10 cellular contexts compared by ENCODE assay signal in the genomic region with DNA sequence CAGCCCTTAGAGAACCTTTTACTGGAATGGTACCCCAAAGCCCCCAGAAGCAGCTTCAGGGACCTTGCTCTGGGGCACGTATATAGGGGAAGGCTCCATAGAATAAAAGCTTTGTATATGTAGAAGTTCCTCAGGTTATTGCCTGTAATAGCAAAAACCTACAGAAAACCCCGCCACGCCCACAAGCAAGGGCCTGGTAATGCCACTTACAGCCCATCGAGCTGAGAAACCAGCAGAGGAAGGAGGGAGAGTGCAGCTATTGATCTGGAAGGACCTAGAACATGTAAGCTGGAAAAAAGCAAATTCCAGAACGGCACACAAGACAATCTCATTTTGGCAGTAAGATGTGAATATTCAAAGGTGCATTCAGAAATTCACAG. TPM values are rescaled to one million over a fixed set of nuclear protein-coding genes. Genes with fewer than 3 reads are reported as not detected.
DNase-seq lines count a peak whose midpoint lies in the region; ATAC-seq and TF ChIP-seq lines count a peak whose summit lies in the region.
"Had no signal": no experiment of that assay in that cellular context is flagged by ENCODE, and none has a peak within 500 bp of the region (broad histone marks: within the 10 kb centered on the region; RNA-seq: fewer than 3 reads in every experiment).

No MANE protein-coding gene starts in this region.

- H3K14ac ChIP-seq in mesenchymal stem cell (ENCODE audit: low read length in 2 of 2): no peak overlapping the region

- H3K27me3 ChIP-seq in mesenchymal stem cell (ENCODE audit: control insufficient read depth in 1 of 2, insufficient read depth in 1 of 2, low read length in 2 of 2) (no peaks in the 10 kb centered on the region), tibial artery (no peaks in the 10 kb centered on the region)

- no peak overlapping the region for H3K4me2 ChIP-seq in mesenchymal stem cell (ENCODE audit: low read length, poor library complexity, severe bottlenecking)

- H3K9ac ChIP-seq in mesenchymal stem cell (ENCODE audit: low read length): peak overlapping the region; percentile 52

- H4K91ac ChIP-seq in mesenchymal stem cell (ENCODE audit: low read length): no peak overlapping the region

- H3K9me3 Mint-ChIP-seq in activated T-helper 17 cell treated with anti-CD3 and anti-CD28 coated beads, Interleukin-2, amount 50 U/mL, for 72 hours: no peaks in the 10 kb centered on the region
- H3K9me3 Mint-ChIP-seq: activated naive CD4-positive, alpha-beta T cell treated with anti-CD3 and anti-CD28 coated beads, Interleukin-2, amount 50 U/mL, for 72 hours had no signal

- DNase-seq in NCI-H2227 (lab: John Stamatoyannopoulos, UW; ENCODE audit: unreplicated experiment): peak; percentile 31
- DNase-seq in NCI-H2227 treated with DMSO at 0.1 percent for 48 hours (lab: John Stamatoyannopoulos, UW): no peak
- no peak for DNase-seq in mesenchymal stem cell
- peak in 1 of 2 donors; percentile 60 for DNase-seq in tibial artery
- no peak for DNase-seq in GDM1 (lab: John Stamatoyannopoulos, UW)

- H3K18ac ChIP-seq in mesenchymal stem cell (ENCODE audit: low read depth in 1 of 2, low read length in 2 of 2): no peak overlapping the region

- H3K36me3 ChIP-seq in mesenchymal stem cell (ENCODE audit: control insufficient read depth in 1 of 2, insufficient read depth in 2 of 2, low read depth in 1 of 2, low read length in 2 of 2): peaks cover 41 to 65% of the 10 kb centered on the region in 2 experiments
- H3K36me3 ChIP-seq in tibial artery: peaks cover 0 to 37% (median 4%) of the 10 kb centered on the region in 3 donors

- H3K4me1 ChIP-seq in mesenchymal stem cell (ENCODE audit: control insufficient read depth, insufficient read depth, low read depth, low read length) (peaks cover 28% of the 10 kb centered on the region), tibial artery (peaks cover 0 to 81% (median 50%) of the 10 kb centered on the region in 4 donors)

- no peak overlapping the region for H3K4ac ChIP-seq in mesenchymal stem cell (ENCODE audit: low read depth in 1 of 2, low read length in 2 of 2)

- no peak for TF ChIP-seq CTCF in tibial artery (IDR thresholded peaks at IDR 0.05)

- no peak overlapping the region for H3K23ac ChIP-seq in mesenchymal stem cell (ENCODE audit: low read length in 2 of 2)

- peaks cover 32% of the 10 kb centered on the region for H3K36me3 Mint-ChIP-seq in activated T-helper 17 cell treated with anti-CD3 and anti-CD28 coated beads, Interleukin-2, amount 50 U/mL, for 72 hours (ENCODE audit: low read depth)

- no peak overlapping the region for H2AFZ ChIP-seq in mesenchymal stem cell (ENCODE audit: low read depth, low read length)

- intact Hi-C loops in tibial artery (cut with DNase I; ENCODE audit: low total_unique reads): loop anchor here (2.0 kb wide), 1 partner anchor 16 kb away; no protein-coding TSS in a partner anchor

- H3K27me3 Mint-ChIP-seq in activated T-helper 17 cell treated with anti-CD3 and anti-CD28 coated beads, Interleukin-2, amount 50 U/mL, for 72 hours: no peaks in the 10 kb centered on the region

- H3K9me3 ChIP-seq in mesenchymal stem cell (ENCODE audit: control insufficient read depth, low read length): no peaks in the 10 kb centered on the region
- no peaks in the 10 kb centered on the region for H3K9me3 ChIP-seq in tibial artery

- no peak overlapping the region for H2BK15ac ChIP-seq in mesenchymal stem cell (ENCODE audit: low read depth, poor library complexity, severe bottlenecking)

- H3K27ac Mint-ChIP-seq in activated T-helper 17 cell treated with anti-CD3 and anti-CD28 coated beads, Interleukin-2, amount 50 U/mL, for 72 hours: no peak overlapping the region
- H3K27ac Mint-ChIP-seq: activated naive CD4-positive, alpha-beta T cell treated with anti-CD3 and anti-CD28 coated beads, Interleukin-2, amount 50 U/mL, for 72 hours had no signal

- no peak for ATAC-seq in activated T-helper 17 cell treated with anti-CD3 and anti-CD28 coated beads, Interleukin-2, amount 50 U/mL, for 72 hours (replicated peaks)
- ATAC-seq in HG02885 (IDR thresholded peaks at IDR 0.05; ENCODE audit: poor library complexity, unreplicated experiment): no peak

- H3K4me1 Mint-ChIP-seq in activated T-helper 17 cell treated with anti-CD3 and anti-CD28 coated beads, Interleukin-2, amount 50 U/mL, for 72 hours: no peaks in the 10 kb centered on the region

- peak overlapping the region; percentile 92 for H2AK5ac ChIP-seq in mesenchymal stem cell (ENCODE audit: low read length, severe bottlenecking)

- H3K4me3 ChIP-seq in mesenchymal stem cell (ENCODE audit: insufficient read depth in 1 of 2, low read depth in 1 of 2, low read length in 2 of 2) (no peak overlapping the region), tibial artery (no peak overlapping the region)

- WGBS in mesenchymal stem cell: 88% methylated on average over 5 of the region's 5 CpGs

- H2BK5ac ChIP-seq in mesenchymal stem cell (ENCODE audit: low read depth, low read length, poor library complexity, severe bottlenecking): peak overlapping the region; percentile 75

- H2BK120ac ChIP-seq in mesenchymal stem cell (ENCODE audit: low read depth, low read length): no peak overlapping the region

- no peak overlapping the region for H3K4me3 Mint-ChIP-seq in activated T-helper 17 cell treated with anti-CD3 and anti-CD28 coated beads, Interleukin-2, amount 50 U/mL, for 72 hours

- peaks cover 14% of the 10 kb centered on the region for H3K79me1 ChIP-seq in mesenchymal stem cell (replicated peaks; ENCODE audit: low read length, poor library complexity, severe bottlenecking)

- H3K27ac ChIP-seq in angular gyrus (ENCODE audit: low read depth, low read length): peak overlapping the region; percentile 42
- H3K27ac ChIP-seq in mesenchymal stem cell (ENCODE audit: low read length, poor library complexity, severe bottlenecking): peak overlapping the region; percentile 34
- H3K27ac ChIP-seq in tibial artery: peak overlapping the region; percentile 95 to 98

- no peak overlapping the region for H2BK12ac ChIP-seq in mesenchymal stem cell (ENCODE audit: low read length in 2 of 2)

- H4K8ac ChIP-seq in mesenchymal stem cell (ENCODE audit: low read length): no peak overlapping the region

RNA-seq across cellular contexts. Expression of gene HS1BP3, which starts 15.8 kb away (rescaled TPM):
- polyA plus RNA-seq in mesenchymal stem cell (2013, experiment 1 of 2): 42.4 TPM
- 39.8 TPM for polyA plus RNA-seq in mesenchymal stem cell (2013, experiment 2 of 2)
- 10 to 100 TPM in 1 of 2 donors, 1 to 10 TPM in 1; 8.9 to 10.7 TPM for total RNA-seq in activated T-helper 17 cell treated with anti-CD3 and anti-CD28 coated beads, Interleukin-2, amount 50 U/mL, for 72 hours

RNA-seq across cellular contexts. Expression of gene GDF7, which starts 31.9 kb away (rescaled TPM):
- polyA plus RNA-seq in mesenchymal stem cell (2013, experiment 1 of 2): 0.23 TPM
- 0.25 TPM for polyA plus RNA-seq in mesenchymal stem cell (2013, experiment 2 of 2)
- total RNA-seq in activated T-helper 17 cell treated with anti-CD3 and anti-CD28 coated beads, Interleukin-2, amount 50 U/mL, for 72 hours: under 1 TPM; 0.02 to 0.48 TPM
- total RNA-seq: activated CD8-positive, alpha-beta memory T cell treated with anti-CD3 and anti-CD28 coated beads for 36 hours had no signal

Comparison
In these comparisons a context has a peak if more than half of its experiments do, and no peak if none do; other contexts are left out.
1. H3K27ac ChIP-seq: peak in every context shown above with its lines; median percentile 96 in tibial artery; 42 in angular gyrus; 34 in mesenchymal stem cell.